16 cellular contexts compared by ENCODE assay signal in genomic region chr4:172546782-172547181, GRCh38.
DNase-seq lines count a peak whose midpoint lies in the region; ATAC-seq and TF ChIP-seq lines count a peak whose summit lies in the region.
"Had no signal": no experiment of that assay in that cellular context is flagged by ENCODE, and none has a peak within 500 bp of the region (broad histone marks: within the 10 kb centered on the region; RNA-seq: fewer than 3 reads in every experiment).

No MANE protein-coding gene starts in this region.

- no peaks in the 10 kb centered on the region for H3K9me3 Mint-ChIP-seq in CD8-positive, alpha-beta T cell
- H3K9me3 Mint-ChIP-seq in WTC11: no peaks in the 10 kb centered on the region

- no peaks in the 10 kb centered on the region for H3K27me3 ChIP-seq in GM06990 (replicated peaks; ENCODE audit: control insufficient read depth, insufficient read depth, low read length)
- H3K27me3 ChIP-seq in CD8-positive, alpha-beta T cell (ENCODE audit: insufficient read depth, low read length): no peaks in the 10 kb centered on the region
- H3K27me3 ChIP-seq: neural progenitor cell had no signal

- TF ChIP-seq CTCF in GM06990 (IDR thresholded peaks at IDR 0.05; ENCODE audit: insufficient read depth, low read length, poor library complexity, severe bottlenecking): no peak
- TF ChIP-seq CTCF in CD8-positive, alpha-beta T cell (IDR thresholded peaks at IDR 0.05): no peak
- no peak for TF ChIP-seq CTCF in WTC11 (IDR thresholded peaks at IDR 0.05)

- no peaks in the 10 kb centered on the region for H3K9me3 ChIP-seq in CD8-positive, alpha-beta T cell (ENCODE audit: low read length)

- no peak overlapping the region for H3K27ac Mint-ChIP-seq in CD8-positive, alpha-beta T cell
- H3K27ac Mint-ChIP-seq in WTC11: no peak overlapping the region
- H3K27ac Mint-ChIP-seq: neural progenitor cell had no signal

- H3K36me3 ChIP-seq in GM06990 (ENCODE audit: control insufficient read depth, insufficient read depth, low read length): no peaks in the 10 kb centered on the region
- H3K36me3 ChIP-seq in CD8-positive, alpha-beta T cell (ENCODE audit: insufficient read depth, low read length): no peaks in the 10 kb centered on the region
- H3K36me3 ChIP-seq: neural progenitor cell had no signal

- DNase-seq in GM06990 (ENCODE audit: extremely low read depth, insufficient read length) (peak; percentile 7), CD1c-positive myeloid dendritic cell (ENCODE audit: extremely low spot score) (no peak), WTC11 (ENCODE audit: low spot score) (no peak)
- DNase-seq in stimulated activated CD4-positive, alpha-beta T cell treated with anti-CD3 and anti-CD28 coated beads, Interleukin-1b, Interleukin-23, amount 100 ng/mL, for 48 hours: no peak
- DNase-seq in CD8-positive, alpha-beta T cell: no peak
- DNase-seq: activated CD4-positive, alpha-beta T cell treated with anti-CD3 and anti-CD28 coated beads, Interleukin-2, amount 50 U/mL, for 4 hours; activated gamma-delta T cell treated with Interleukin-2 at 50 U/mL for 16 hours; DMS153; KG1; NCI-H226; small intestine; T-helper 2 cell had no signal

- intact Hi-C loops in CD8-positive, alpha-beta T cell (cut with DNase I, micrococcal nuclease): no loop called here

- no peaks in the 10 kb centered on the region for H3K4me1 Mint-ChIP-seq in CD8-positive, alpha-beta T cell (ENCODE audit: low read depth)
- peaks cover 60% of the 10 kb centered on the region for H3K4me1 Mint-ChIP-seq in WTC11

- CTCF ChIA-PET in CD8-positive, alpha-beta T cell (lab: Charles Lee): no interaction called here
- CTCF ChIA-PET in WTC11 (lab: Charles Lee): no interaction called here

- POLR2A ChIA-PET in CD8-positive, alpha-beta T cell (lab: Charles Lee): no interaction called here
- POLR2A ChIA-PET in WTC11 (lab: Charles Lee): no interaction called here

- ATAC-seq in GM19035 (IDR thresholded peaks at IDR 0.05; ENCODE audit: unreplicated experiment) (peak; percentile 92), HG02678 (IDR thresholded peaks at IDR 0.05; ENCODE audit: unreplicated experiment) (peak; percentile 77), HG03520 (IDR thresholded peaks at IDR 0.05; ENCODE audit: unreplicated experiment) (peak; percentile 96), WTC11 (no peak)
- ATAC-seq in CD8-positive, alpha-beta T cell: no peak

- no peak overlapping the region for H3K27ac ChIP-seq in CD8-positive, alpha-beta T cell (ENCODE audit: low read depth, low read length)
- H3K27ac ChIP-seq: neural progenitor cell had no signal

- no peaks in the 10 kb centered on the region for H3K36me3 Mint-ChIP-seq in CD8-positive, alpha-beta T cell
- H3K36me3 Mint-ChIP-seq in WTC11: no peaks in the 10 kb centered on the region
- H3K36me3 Mint-ChIP-seq: neural progenitor cell had no signal

- no peak overlapping the region for H3K4me3 ChIP-seq in GM06990 (replicated peaks; ENCODE audit: low read depth, low read length)
- no peak overlapping the region for H3K4me3 ChIP-seq in CD8-positive, alpha-beta T cell (ENCODE audit: low read depth, low read length)
- H3K4me3 ChIP-seq: neural progenitor cell had no signal

- no peak overlapping the region for H3K4me3 Mint-ChIP-seq in CD8-positive, alpha-beta T cell
- H3K4me3 Mint-ChIP-seq in WTC11: no peak overlapping the region
- H3K4me3 Mint-ChIP-seq: neural progenitor cell had no signal

- no peaks in the 10 kb centered on the region for H3K4me1 ChIP-seq in CD8-positive, alpha-beta T cell (ENCODE audit: insufficient read depth, low read length)

- H3K27me3 Mint-ChIP-seq in CD8-positive, alpha-beta T cell (ENCODE audit: low read depth): no peaks in the 10 kb centered on the region
- peaks cover 21% of the 10 kb centered on the region for H3K27me3 Mint-ChIP-seq in WTC11 (ENCODE audit: low read depth)

TF ChIP-seq in WTC11, 78 proteins besides CTCF, POLR2A, EP300 and RAD21:
- TF ChIP-seq ZNF396 (CRISPR knock-in tag; IDR thresholded peaks at IDR 0.05; ENCODE audit: borderline replicate concordance) (no peak), SOX15 (CRISPR knock-in tag; IDR thresholded peaks at IDR 0.05) (no peak), GABPB1 (CRISPR knock-in tag; IDR thresholded peaks at IDR 0.05) (no peak), ZNF512 (CRISPR knock-in tag; IDR thresholded peaks at IDR 0.05; ENCODE audit: borderline replicate concordance) (no peak), NR1H2 (CRISPR knock-in tag; IDR thresholded peaks at IDR 0.05) (no peak), TCF7 (CRISPR knock-in tag; IDR thresholded peaks at IDR 0.05; ENCODE audit: low read depth) (no peak), NFE2L1 (CRISPR knock-in tag; IDR thresholded peaks at IDR 0.05) (no peak), FOXK1 (CRISPR knock-in tag; IDR thresholded peaks at IDR 0.05) (no peak), E2F1 (CRISPR knock-in tag; IDR thresholded peaks at IDR 0.05) (no peak), PRRX2 (CRISPR knock-in tag; IDR thresholded peaks at IDR 0.05) (no peak), RELA (CRISPR knock-in tag; IDR thresholded peaks at IDR 0.05; ENCODE audit: borderline replicate concordance) (no peak), FOXJ3 (CRISPR knock-in tag; IDR thresholded peaks at IDR 0.05; ENCODE audit: borderline replicate concordance) (no peak), KAT7 (CRISPR knock-in tag; IDR thresholded peaks at IDR 0.05; ENCODE audit: borderline replicate concordance) (no peak), ELF4 (CRISPR knock-in tag; IDR thresholded peaks at IDR 0.05; ENCODE audit: low read depth) (no peak), ETV6 (CRISPR knock-in tag; IDR thresholded peaks at IDR 0.05) (no peak), OVOL2 (CRISPR knock-in tag; IDR thresholded peaks at IDR 0.05; ENCODE audit: borderline replicate concordance) (no peak), JAZF1 (CRISPR knock-in tag; IDR thresholded peaks at IDR 0.05) (no peak)

Comparison
In these comparisons a context has a peak if more than half of its experiments do, and no peak if none do; other contexts are left out.
1. ATAC-seq: peak in GM19035 (single experiment), HG02678 (single experiment) and HG03520 (single experiment); none in CD8-positive, alpha-beta T cell (single experiment) and WTC11 (single experiment).